Comparison of ENCODE assay signal across 8 cellular contexts in genomic region chr14:54329082-54329695, GRCh38.
DNase-seq lines count a peak whose midpoint lies in the region; ATAC-seq and TF ChIP-seq lines count a peak whose summit lies in the region.

No MANE protein-coding gene starts in this region.

- no peaks in the 10 kb centered on the region for H3K9me3 ChIP-seq in colonic mucosa
- no peaks in the 10 kb centered on the region for H3K9me3 ChIP-seq in right lobe of liver

- peak; percentile 56 for TF ChIP-seq CTCF in colonic mucosa (IDR thresholded peaks at IDR 0.05)
- peak; percentile 54 to 65 (median 61) for TF ChIP-seq CTCF in right lobe of liver (IDR thresholded peaks at IDR 0.05)

- ATAC-seq in activated CD4-positive, alpha-beta T cell treated with anti-CD3 and anti-CD28 coated beads for 36 hours, result no peak
- peak; percentile 85 to 96 (median 88) for ATAC-seq in right lobe of liver
- no peak for ATAC-seq in GM21717 (IDR thresholded peaks at IDR 0.05; ENCODE audit: unreplicated experiment)
- ATAC-seq in GM19455 (IDR thresholded peaks at IDR 0.05; ENCODE audit: unreplicated experiment), result no peak

- H3K36me3 ChIP-seq in colonic mucosa, result no peaks in the 10 kb centered on the region
- H3K36me3 ChIP-seq in right lobe of liver, result no peaks in the 10 kb centered on the region

- H3K27me3 ChIP-seq in colonic mucosa (no peaks in the 10 kb centered on the region), right lobe of liver (no peaks in the 10 kb centered on the region)

- WGBS in right lobe of liver (ENCODE audit: insufficient coverage, low coverage, low lambda C conversion rate, missing lambda C conversion rate), result 24% methylated on average over 11 of the region's 11 CpGs

- H3K4me1 ChIP-seq in colonic mucosa (no peaks in the 10 kb centered on the region), right lobe of liver (no peaks in the 10 kb centered on the region)

- H3K4me1 Mint-ChIP-seq in activated CD4-positive, alpha-beta T cell treated with anti-CD3 and anti-CD28 coated beads for 36 hours, result no peaks in the 10 kb centered on the region

- DNase-seq in activated CD4-positive, alpha-beta T cell treated with anti-CD3 and anti-CD28 coated beads for 36 hours, result peak; percentile 43
- no peak for DNase-seq in activated CD4-positive, alpha-beta T cell treated with anti-CD3 and anti-CD28 coated beads for 1 hour
- DNase-seq in HS-5 (ENCODE audit: low read depth), result peak; percentile 25
- DNase-seq in NOMO-1 treated with dmso at 0.1 percent for 144 hours (lab: John Stamatoyannopoulos, UW; ENCODE audit: unreplicated experiment), result peak; percentile 6
- peak; percentile 41 for DNase-seq in colonic mucosa
- peak in 2 of 3 donors; percentile 34 to 54 for DNase-seq in right lobe of liver

- H3K27ac ChIP-seq in colonic mucosa (no peak overlapping the region), right lobe of liver (no peak overlapping the region)

- H3K36me3 Mint-ChIP-seq in activated CD4-positive, alpha-beta T cell treated with anti-CD3 and anti-CD28 coated beads for 36 hours (ENCODE audit: low read depth), result no peaks in the 10 kb centered on the region

- H3K27ac Mint-ChIP-seq in activated CD4-positive, alpha-beta T cell treated with anti-CD3 and anti-CD28 coated beads for 36 hours, result no peak overlapping the region

- no peak overlapping the region for H3K4me3 ChIP-seq in colonic mucosa
- no peak overlapping the region for H3K4me3 ChIP-seq in right lobe of liver

- intact Hi-C loops in activated CD4-positive, alpha-beta T cell treated with anti-CD3 and anti-CD28 coated beads for 36 hours (cut with DNase I, micrococcal nuclease), result loop anchor here in 1 of 2 experiments (5.0 kb wide), 1 partner anchor 792 kb away; no protein-coding TSS in a partner anchor
- intact Hi-C loops in colonic mucosa (cut with DNase I) (loop anchor here (5.0 to 10.0 kb wide), 2 partner anchors 152 to 304 kb away; no protein-coding TSS in a partner anchor), right lobe of liver (cut with DNase I) (no loop called here)

- POLR2A ChIA-PET in activated CD4-positive, alpha-beta T cell treated with anti-CD3 and anti-CD28 coated beads for 36 hours (lab: Charles Lee), result no interaction called here

- H3K9ac ChIP-seq in colonic mucosa (ENCODE audit: low read depth in 2 of 2, low read length in 2 of 2), result no peak overlapping the region

- peaks cover 29% of the 10 kb centered on the region for H3K27me3 Mint-ChIP-seq in activated CD4-positive, alpha-beta T cell treated with anti-CD3 and anti-CD28 coated beads for 36 hours

- no peak for TF ChIP-seq POLR2A in right lobe of liver (IDR thresholded peaks at IDR 0.05)

- no peak overlapping the region for H3K4me3 Mint-ChIP-seq in activated CD4-positive, alpha-beta T cell treated with anti-CD3 and anti-CD28 coated beads for 36 hours

- H3K9me3 Mint-ChIP-seq in activated CD4-positive, alpha-beta T cell treated with anti-CD3 and anti-CD28 coated beads for 36 hours (ENCODE audit: low read depth), result no peaks in the 10 kb centered on the region

- CTCF ChIA-PET in activated CD4-positive, alpha-beta T cell treated with anti-CD3 and anti-CD28 coated beads for 36 hours (lab: Charles Lee), result interaction anchor here (0.5 to 1.8 kb wide), 19 partner anchors 8 to 1823 kb away, joined by 3 to 16 read pairs (median 3); no protein-coding TSS in a partner anchor

Comparison
In these comparisons a context has a peak if more than half of its experiments do, and no peak if none do; other contexts are left out.
1. ATAC-seq: peak in right lobe of liver (4 of 4); none in activated CD4-positive, alpha-beta T cell treated with anti-CD3 and anti-CD28 coated beads for 36 hours (single experiment), GM21717 (single experiment) and GM19455 (single experiment).